In genomic region chr2:47070155-47070919, GRCh38 we compare ENCODE assay signal across 10 cellular contexts.
A peak's percentile ranks its signal among the peaks of the same experiment; 100 is the strongest.
DNase-seq lines count a peak whose midpoint lies in the region; ATAC-seq and TF ChIP-seq lines count a peak whose summit lies in the region.
"Had no signal": no experiment of that assay in that cellular context is flagged by ENCODE, and none has a peak within 500 bp of the region (broad histone marks: within the 10 kb centered on the region; RNA-seq: fewer than 3 reads in every experiment).

No MANE protein-coding gene starts in this region.

- H3K9me3 Mint-ChIP-seq in CD8-positive, alpha-beta T cell = no peaks in the 10 kb centered on the region
- H3K9me3 Mint-ChIP-seq: activated CD4-positive, alpha-beta T cell treated with anti-CD3 and anti-CD28 coated beads, Interleukin-2, amount 10 ng/mL, durations not matched to agents 24 days and 14 days had no signal

- no peaks in the 10 kb centered on the region for H3K79me2 ChIP-seq in fibroblast of lung (ENCODE audit: control insufficient read depth, insufficient read depth, low read length)

- peaks cover 38% of the 10 kb centered on the region for H3K36me3 Mint-ChIP-seq in CD8-positive, alpha-beta T cell

- TF ChIP-seq CTCF in CD8-positive, alpha-beta T cell (IDR thresholded peaks at IDR 0.05) = no peak
- TF ChIP-seq CTCF in RWPE1 (conservative IDR thresholded peaks at IDR 0.05; ENCODE audit: low read depth) (no peak), fibroblast of lung (conservative IDR thresholded peaks at IDR 0.05 in 1 of 2, IDR thresholded peaks at IDR 0.05 in 1 of 2; ENCODE audit: low read depth in 1 of 2, low read length in 2 of 2) (no peak), psoas muscle (IDR thresholded peaks at IDR 0.05) (no peak)

- no peaks in the 10 kb centered on the region for H3K27me3 ChIP-seq in CD8-positive, alpha-beta T cell (ENCODE audit: insufficient read depth, low read length)
- H3K27me3 ChIP-seq in fibroblast of lung (ENCODE audit: control insufficient read depth, insufficient read depth, low read length) = no peaks in the 10 kb centered on the region
- H3K27me3 ChIP-seq in psoas muscle (ENCODE audit: insufficient read depth in 3 of 3, low read length in 2 of 3) = no peaks in the 10 kb centered on the region

- peak overlapping the region; percentile 93 for H3K27ac Mint-ChIP-seq in CD8-positive, alpha-beta T cell

- H3K4me3 ChIP-seq in CD8-positive, alpha-beta T cell (ENCODE audit: low read depth, low read length) = no peak overlapping the region
- no peak overlapping the region for H3K4me3 ChIP-seq in fibroblast of lung (replicated peaks in 1 of 4; ENCODE audit: control extremely low read depth in 1 of 4, insufficient read depth in 1 of 4, low read depth in 3 of 4, low read length in 4 of 4)
- no peak overlapping the region for H3K4me3 ChIP-seq in psoas muscle

- no peak for DNase-seq in CD8-positive, alpha-beta T cell
- no peak for DNase-seq in RWPE1 (ENCODE audit: low spot score)
- DNase-seq in fibroblast of lung (ENCODE audit: low read depth in 2 of 2) = peak in 1 of 2 donors; percentile 35
- DNase-seq in psoas muscle = peak in 1 of 2 donors; percentile 44
- DNase-seq in GDM1 (lab: John Stamatoyannopoulos, UW) = no peak
- no peak for DNase-seq in posterior vena cava (ENCODE audit: low spot score)
- DNase-seq in activated CD4-positive, alpha-beta T cell treated with anti-CD3 and anti-CD28 coated beads, Interleukin-2, amount 50 U/mL, for 4 hours = no peak
- DNase-seq: activated CD4-positive, alpha-beta T cell treated with anti-CD3 and anti-CD28 coated beads, Interleukin-2, amount 10 ng/mL, durations not matched to agents 24 days and 14 days; NCI-H1694 had no signal

- peaks cover 48% of the 10 kb centered on the region for H3K4me1 Mint-ChIP-seq in CD8-positive, alpha-beta T cell (ENCODE audit: low read depth)

- peaks cover 39% of the 10 kb centered on the region for H3K4me1 ChIP-seq in CD8-positive, alpha-beta T cell (ENCODE audit: insufficient read depth, low read length)
- peaks cover 58% of the 10 kb centered on the region for H3K4me1 ChIP-seq in fibroblast of lung (ENCODE audit: control insufficient read depth, extremely low read depth, insufficient read depth, low read length)
- peaks cover 66% of the 10 kb centered on the region for H3K4me1 ChIP-seq in psoas muscle

- 49 to 70% (median 59%) methylated on average over 12 to 13 of the region's 13 CpGs for WGBS in psoas muscle, 3 donors

- intact Hi-C loops in CD8-positive, alpha-beta T cell (cut with DNase I, micrococcal nuclease) = no loop called here
- intact Hi-C loops in psoas muscle (cut with DNase I) = no loop called here
- intact Hi-C loops in posterior vena cava (cut with DNase I) = loop anchor here in 1 of 2 donors (10.0 kb wide), 1 partner anchor 94 kb away; no protein-coding TSS in a partner anchor

- CTCF ChIA-PET in CD8-positive, alpha-beta T cell (lab: Charles Lee) = no interaction called here
- CTCF ChIA-PET in RWPE1 (lab: Yijun Ruan, JAX) = interaction anchor here (0.6 to 1.7 kb wide), 3 partner anchors 9 to 253 kb away, joined by 3 to 8 read pairs (median 4); no protein-coding TSS in a partner anchor

- no peak overlapping the region for H2AFZ ChIP-seq in fibroblast of lung (ENCODE audit: low read length)

- peak overlapping the region; percentile 68 for H3K9ac ChIP-seq in fibroblast of lung (ENCODE audit: insufficient read depth, low read length)

- no peak overlapping the region for H3K27ac ChIP-seq in CD8-positive, alpha-beta T cell (ENCODE audit: low read depth, low read length)
- H3K27ac ChIP-seq in RWPE1 = peak overlapping the region; percentile 83
- H3K27ac ChIP-seq in fibroblast of lung (ENCODE audit: insufficient read depth, low read length) = peak overlapping the region; percentile 95
- H3K27ac ChIP-seq in psoas muscle = peak overlapping the region; percentile 82

- ATAC-seq in CD8-positive, alpha-beta T cell = no peak
- peak in 2 of 4 donors; percentile 3 to 4 for ATAC-seq in psoas muscle
- ATAC-seq in HG02678 (IDR thresholded peaks at IDR 0.05; ENCODE audit: unreplicated experiment) = no peak

- no peaks in the 10 kb centered on the region for H3K27me3 Mint-ChIP-seq in CD8-positive, alpha-beta T cell (ENCODE audit: low read depth)
- H3K27me3 Mint-ChIP-seq: activated CD4-positive, alpha-beta T cell treated with anti-CD3 and anti-CD28 coated beads, Interleukin-2, amount 10 ng/mL, durations not matched to agents 24 days and 14 days had no signal

- H3K36me3 ChIP-seq in CD8-positive, alpha-beta T cell (ENCODE audit: insufficient read depth, low read length) = no peaks in the 10 kb centered on the region
- H3K36me3 ChIP-seq in fibroblast of lung (ENCODE audit: control insufficient read depth, insufficient read depth, low read length) (peaks cover 14% of the 10 kb centered on the region), psoas muscle (ENCODE audit: insufficient read depth in 1 of 2, low read depth in 1 of 2) (no peaks in the 10 kb centered on the region)

- no peaks in the 10 kb centered on the region for H4K20me1 ChIP-seq in fibroblast of lung (ENCODE audit: control insufficient read depth, extremely low read depth, insufficient read depth, low read length)

- H3K9me3 ChIP-seq in CD8-positive, alpha-beta T cell (ENCODE audit: low read length) = no peaks in the 10 kb centered on the region
- H3K9me3 ChIP-seq in fibroblast of lung (ENCODE audit: control insufficient read depth, insufficient read depth, low read depth, low read length) (no peaks in the 10 kb centered on the region), psoas muscle (no peaks in the 10 kb centered on the region)

- POLR2A ChIA-PET in CD8-positive, alpha-beta T cell (lab: Charles Lee) = no interaction called here
- POLR2A ChIA-PET in RWPE1 (lab: Yijun Ruan, JAX; ENCODE audit: low non-redundant PET) = no interaction called here

- no peak overlapping the region for H3K4me3 Mint-ChIP-seq in CD8-positive, alpha-beta T cell

- no peak overlapping the region for H3K4me2 ChIP-seq in fibroblast of lung (ENCODE audit: extremely low read depth, insufficient read depth, low read length)
